10 cellular contexts compared by ENCODE assay signal in genomic region chr5:65103674-65104035, GRCh38.
DNase-seq lines count a peak whose midpoint lies in the region; ATAC-seq, FAIRE-seq and TF ChIP-seq lines count a peak whose summit lies in the region.
"Had no signal": no experiment of that assay in that cellular context is flagged by ENCODE, and none has a peak within 500 bp of the region (broad histone marks: within the 10 kb centered on the region; RNA-seq: fewer than 3 reads in every experiment).

No MANE protein-coding gene starts in this region.

- ATAC-seq in A549, result no peak
- ATAC-seq in GM12878, result no peak
- no peak for ATAC-seq in mucosa of descending colon
- ATAC-seq in GM18498 (IDR thresholded peaks at IDR 0.05; ENCODE audit: unreplicated experiment), result no peak
- no peak for ATAC-seq in GM19452 (IDR thresholded peaks at IDR 0.05; ENCODE audit: unreplicated experiment)

- RAD21 ChIA-PET in GM12878 (lab: Charles Lee; ENCODE audit: unreplicated experiment), result interaction anchor here (0.7 to 6.7 kb wide), 23 partner anchors 11 to 378 kb away, joined by 3 to 102 read pairs (median 5); partner anchors contain the start of gene ADAMTS6

- TF ChIP-seq POLR2A in A549 (IDR thresholded peaks at IDR 0.05; ENCODE audit: low read length), result no peak
- no peak for TF ChIP-seq POLR2A in GM12878 (IDR thresholded peaks at IDR 0.05; ENCODE audit: low read depth, low read length)

- H3K9ac ChIP-seq in HUES64 (ENCODE audit: low read depth, low read length) (0 out of 2 replicates have a peak overlapping the region, but pooled peaks have one; percentile 69), GM12878 (ENCODE audit: control insufficient read depth, insufficient read depth, low read length) (peak overlapping the region; percentile 75)

- peak overlapping the region; percentile 57 for H3K4me3 ChIP-seq in A549
- 0 out of 2 replicates have a peak overlapping the region, but pooled peaks have one; percentile 42 for H3K4me3 ChIP-seq in HUES64 (ENCODE audit: low read length)
- H3K4me3 ChIP-seq in GM12878, result peak overlapping the region; percentile 86
- peak overlapping the region; percentile 28 for H3K4me3 ChIP-seq in mucosa of descending colon
- H3K4me3 ChIP-seq: cardiac muscle cell had no signal

- peak overlapping the region; percentile 79 for H3K4me2 ChIP-seq in A549
- H3K4me2 ChIP-seq in GM12878 (ENCODE audit: control insufficient read depth, insufficient read depth), result peak overlapping the region; percentile 82

- CTCF ChIA-PET in A549 (lab: Yijun Ruan, JAX), result interaction anchor here (0.7 to 2.2 kb wide), 7 partner anchors 10 to 398 kb away, joined by 3 to 9 read pairs (median 4); no protein-coding TSS in a partner anchor
- CTCF ChIA-PET in GM12878 (lab: Yijun Ruan, JAX), result interaction anchor here (0.5 to 6.5 kb wide), 32 partner anchors 9 to 569 kb away, joined by 3 to 58 read pairs (median 4); partner anchors contain the start of gene ADAMTS6

- H4K20me1 ChIP-seq in GM12878 (ENCODE audit: control insufficient read depth, insufficient read depth), result no peaks in the 10 kb centered on the region

- TF ChIP-seq CTCF in A549 (IDR thresholded peaks at IDR 0.05), result no peak
- TF ChIP-seq CTCF in GM12878 (IDR thresholded peaks at IDR 0.05 in 2 of 3, conservative IDR thresholded peaks at IDR 0.05 in 1 of 3; ENCODE audit: control insufficient read depth in 2 of 3, extremely low read depth in 1 of 3, insufficient read depth in 1 of 3, low read depth in 3 of 3, low read length in 3 of 3), result no peak
- TF ChIP-seq CTCF in mucosa of descending colon (IDR thresholded peaks at IDR 0.05), result no peak

- H3K4me1 ChIP-seq in A549, result peaks cover 3% of the 10 kb centered on the region; the same call in 1 of the 3 replicates
- H3K4me1 ChIP-seq in HUES64 (ENCODE audit: insufficient read depth, low read length), result peaks cover 16% of the 10 kb centered on the region
- peaks cover 28% of the 10 kb centered on the region for H3K4me1 ChIP-seq in GM12878 (ENCODE audit: control insufficient read depth, insufficient read depth, low read length)
- H3K4me1 ChIP-seq in mucosa of descending colon (ENCODE audit: low read depth), result peaks cover 6% of the 10 kb centered on the region

- no peak for FAIRE-seq in A549 (lab: Jason Lieb, UNC)
- no peak for FAIRE-seq in GM12878 (lab: Jason Lieb, UNC)

- SMC1A ChIA-PET in GM12878 (lab: Charles Lee; ENCODE audit: uncharacterized antibody, unreplicated experiment), result interaction anchor here (0.6 to 7.6 kb wide), 46 partner anchors 8 to 466 kb away, joined by 3 to 73 read pairs (median 4); partner anchors contain the start of gene ADAMTS6

- TF ChIP-seq EP300 in A549 (IDR thresholded peaks at IDR 0.05) (no peak), GM12878 (IDR thresholded peaks at IDR 0.05; ENCODE audit: borderline replicate concordance in 1 of 2, control insufficient read depth in 1 of 2, low read depth in 2 of 2, low read length in 2 of 2) (no peak)

- WGBS in A549 (ENCODE audit: missing lambda C conversion rate), result 96% methylated on average over 9 of the region's 9 CpGs
- WGBS in HUES64, result 93% methylated on average over 9 of the region's 9 CpGs
- WGBS in GM12878 (ENCODE audit: insufficient coverage, insufficient replicate concordance, low lambda C conversion rate, missing lambda C conversion rate), result 92% methylated on average over 9 of the region's 9 CpGs

- POLR2A ChIA-PET in A549 (lab: Yijun Ruan, JAX), result interaction anchor here (0.6 to 2.3 kb wide), 7 partner anchors 33 to 459 kb away, joined by 3 to 22 read pairs (median 4); partner anchors contain the start of genes ADAMTS6, CENPK and PPWD1
- POLR2A ChIA-PET in GM12878 (lab: Charles Lee), result interaction anchor here (0.7 to 1.9 kb wide), 12 partner anchors 12 to 379 kb away, joined by 3 to 9 read pairs (median 5); partner anchors contain the start of gene ADAMTS6

- H3K9me3 ChIP-seq in A549, result no peaks in the 10 kb centered on the region
- no peaks in the 10 kb centered on the region for H3K9me3 ChIP-seq in HUES64 (ENCODE audit: insufficient read depth, low read depth, low read length)
- no peaks in the 10 kb centered on the region for H3K9me3 ChIP-seq in GM12878 (replicated peaks; ENCODE audit: control insufficient read depth, insufficient read depth, low read length)
- no peaks in the 10 kb centered on the region for H3K9me3 ChIP-seq in mucosa of descending colon

- H3K36me3 ChIP-seq in HUES64 (ENCODE audit: insufficient read depth, low read length) (no peaks in the 10 kb centered on the region), GM12878 (ENCODE audit: control insufficient read depth in 2 of 2, insufficient read depth in 2 of 2, low read length in 1 of 2) (no peaks in the 10 kb centered on the region), mucosa of descending colon (ENCODE audit: low read depth) (no peaks in the 10 kb centered on the region)
- H3K36me3 ChIP-seq: cardiac muscle cell had no signal

- H3K27me3 ChIP-seq in HUES64 (ENCODE audit: insufficient read depth, low read length) (no peaks in the 10 kb centered on the region), GM12878 (replicated peaks in 1 of 2; ENCODE audit: control insufficient read depth in 2 of 2, insufficient read depth in 2 of 2, low read length in 1 of 2) (no peaks in the 10 kb centered on the region)
- H3K27me3 ChIP-seq: cardiac muscle cell had no signal

- no peaks in the 10 kb centered on the region for H3K79me2 ChIP-seq in GM12878 (ENCODE audit: control insufficient read depth, insufficient read depth, low read length)

- BruUV-seq in GM12878 (replicated peaks; lab: Mats Ljungman, UMichigan), result no TSS peak

- intact Hi-C loops in GM12878 (cut with micrococcal nuclease; ENCODE audit: unreplicated experiment) (loop anchor here (5.0 to 10.0 kb wide), 3 partner anchors 71 to 289 kb away; no protein-coding TSS in a partner anchor), mucosa of descending colon (cut with DNase I, micrococcal nuclease) (loop anchor here in 1 of 2 donors (2.0 kb wide), 1 partner anchor 379 kb away; no protein-coding TSS in a partner anchor)

- no peak for TF ChIP-seq RAD21 in A549 (conservative IDR thresholded peaks at IDR 0.05 in 1 of 2, IDR thresholded peaks at IDR 0.05 in 1 of 2)
- TF ChIP-seq RAD21 in GM12878 (IDR thresholded peaks at IDR 0.05; ENCODE audit: insufficient read depth, low read depth, low read length), result 0 out of 2 replicates have a peak, but pooled peaks have one; percentile 7

- H2AFZ ChIP-seq in GM12878 (ENCODE audit: control insufficient read depth, low read depth, low read length), result peak overlapping the region; percentile 90

- H3K27ac ChIP-seq in A549 (peak overlapping the region; percentile 80 to 92), HUES64 (ENCODE audit: low read depth, low read length) (no peak overlapping the region), GM12878 (ENCODE audit: control insufficient read depth, insufficient read depth) (peak overlapping the region; percentile 76)
- H3K27ac ChIP-seq: cardiac muscle cell had no signal

- in situ Hi-C loops in GM12878 (cut with MboI), result no loop called here

- DNase-seq in A549 (ENCODE audit: low read depth in 1 of 2, low spot score in 1 of 2), result no peak
- no peak for DNase-seq in GM12878 (ENCODE audit: low read depth, low spot score)
- DNase-seq in mucosa of descending colon, result peak in 1 of 3 donors; percentile 3
- no peak for DNase-seq in 8988T
- DNase-seq in NOMO-1 treated with dmso at 0.1 percent for 144 hours (lab: John Stamatoyannopoulos, UW; ENCODE audit: unreplicated experiment), result no peak
- DNase-seq: GF-D8 had no signal

TF ChIP-seq in A549, 52 proteins besides CTCF, POLR2A, EP300 and RAD21:
- TF ChIP-seq ATOH8 (CRISPR knock-in tag; IDR thresholded peaks at IDR 0.05; ENCODE audit: low read depth), result no peak
- TF ChIP-seq ELK1 (IDR thresholded peaks at IDR 0.05; ENCODE audit: low read depth, low read length), result no peak
- TF ChIP-seq HDAC2 (IDR thresholded peaks at IDR 0.05), result no peak

TF ChIP-seq in GM12878, 131 proteins besides CTCF, POLR2A, EP300 and RAD21 (continues in another document):
- TF ChIP-seq DPF2 (IDR thresholded peaks at IDR 0.05), result no peak
- no peak for TF ChIP-seq CHD2 (IDR thresholded peaks at IDR 0.05; ENCODE audit: borderline replicate concordance, low read depth, low read length)
- TF ChIP-seq ETV6 (conservative IDR thresholded peaks at IDR 0.05 in 1 of 2, IDR thresholded peaks at IDR 0.05 in 1 of 2; ENCODE audit: borderline replicate concordance in 1 of 2, low read depth in 1 of 2), result peak in 1 of 2 experiments; percentile 1; a peak in 1 of 4 replicates
- 0 out of 2 replicates have a peak, but pooled peaks have one; percentile 2 for TF ChIP-seq ATF2 (IDR thresholded peaks at IDR 0.05; ENCODE audit: low read length)

Comparison
In these comparisons a context has a peak if more than half of its experiments do, and no peak if none do; other contexts are left out.
1. H3K4me3 ChIP-seq: peak in every context shown above with its lines; median percentile 86 in GM12878; 57 in A549; 42 in HUES64; 28 in mucosa of descending colon.
2. Of the 24 proteins assayed by ChIP-seq in both GM12878 and A549: peak only in GM12878: RAD21; only in A549: none; in both: none; in neither: 23.